In the genomic region with DNA sequence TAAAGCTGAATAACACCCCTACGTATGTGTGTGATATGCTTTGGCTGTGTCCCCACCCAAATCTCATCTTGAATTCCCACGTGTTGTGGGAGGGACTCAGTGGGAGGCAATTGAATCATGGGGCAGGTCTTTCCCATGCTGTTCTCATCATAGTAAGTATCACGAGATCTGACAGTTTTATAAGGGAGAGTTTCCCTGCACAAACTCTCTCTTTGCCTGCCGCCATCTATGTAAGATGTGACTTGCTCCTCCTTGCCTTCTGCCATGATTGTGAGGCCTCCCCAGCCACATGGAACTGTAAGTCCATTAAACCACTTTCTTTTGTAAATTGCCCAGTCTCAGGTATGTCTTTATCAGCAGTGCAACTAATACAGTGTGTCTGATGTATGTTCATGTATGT, we compare ENCODE assay signal across 3 cellular contexts. TPM values are rescaled to one million over a fixed set of nuclear protein-coding genes. Genes with fewer than 3 reads are reported as not detected.
"Had no signal": no experiment of that assay in that cellular context is flagged by ENCODE, and none has a peak within 500 bp of the region (broad histone marks: within the 10 kb centered on the region; RNA-seq: fewer than 3 reads in every experiment).

No MANE protein-coding gene starts in this region.

RNA-seq across cellular contexts. Expression of gene EML1, which starts 30.3 kb away (rescaled TPM):
- total RNA-seq: naive thymus-derived CD4-positive, alpha-beta T cell; naive thymus-derived CD8-positive, alpha-beta T cell; natural killer cell had no signal
- polyA plus RNA-seq: naive thymus-derived CD4-positive, alpha-beta T cell; naive thymus-derived CD8-positive, alpha-beta T cell had no signal
